29 cellular contexts compared by ENCODE assay signal in the genomic region with DNA sequence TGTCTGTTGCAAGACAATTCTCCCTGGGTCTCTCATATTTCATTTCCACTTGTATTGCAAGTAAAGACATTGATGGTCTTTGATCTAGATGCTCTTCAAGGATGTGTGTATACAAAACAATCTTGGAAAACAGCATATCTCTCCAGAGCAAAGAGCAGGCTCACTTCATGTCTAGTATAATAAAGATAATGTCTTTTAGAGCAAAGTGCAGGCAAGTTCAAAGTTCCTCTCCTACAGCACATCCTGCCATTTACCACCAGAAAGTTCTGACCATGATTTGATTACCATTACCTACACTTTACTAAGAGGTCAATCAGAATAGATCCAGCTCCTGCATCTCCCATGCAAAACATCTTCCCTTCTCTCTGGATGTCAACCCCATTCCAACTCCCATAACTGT.
"Had no signal": no experiment of that assay in that cellular context is flagged by ENCODE, and none has a peak within 500 bp of the region (broad histone marks: within the 10 kb centered on the region; RNA-seq: fewer than 3 reads in every experiment).

No MANE protein-coding gene starts in this region.

- ATAC-seq: stimulated activated memory B cell treated with anti-CD40 and anti-IgM and Interleukin-4, amounts not matched to agents 10 μg/mL and 1 μg/mL and 100 μg/mL, for 72 hours; stimulated activated naive B cell treated with anti-CD40 and anti-IgM and Interleukin-4, amounts not matched to agents 10 μg/mL and 1 μg/mL and 100 μg/mL, for 72 hours; stimulated activated naive CD8-positive, alpha-beta T cell treated with anti-CD3 and anti-CD28 coated beads, Interleukin-15, amount 100 ng/mL, for 72 hours; stimulated activated naive CD8-positive, alpha-beta T cell treated with anti-CD3 and anti-CD28 coated beads, Interleukin-15, Interleukin-2, amounts not matched to agents 100 U/mL and 50 U/mL, for 24 hours; upper lobe of right lung had no signal

- H3K27me3 ChIP-seq: stomach, suprapubic skin, testis, thyroid gland, tibial artery, tibial nerve, transverse colon, upper lobe of left lung, upper lobe of right lung, uterus, vagina had no signal

- H3K4me3 Mint-ChIP-seq: stimulated activated effector memory CD8-positive, alpha-beta T cell treated with anti-CD3 and anti-CD28 coated beads, Interleukin-12 subunit alpha, Interleukin-12 subunit beta, amount 100 ng/mL, for 72 hours; stimulated activated memory B cell treated with anti-CD40 and anti-IgM and Interleukin-4, amounts not matched to agents 10 μg/mL and 1 μg/mL and 100 μg/mL, for 72 hours; stimulated activated naive B cell treated with anti-CD40 and anti-IgM and Interleukin-4, amounts not matched to agents 10 μg/mL and 1 μg/mL and 100 μg/mL, for 72 hours; stimulated activated naive CD8-positive, alpha-beta T cell treated with anti-CD3 and anti-CD28 coated beads, Interleukin-15, amount 100 ng/mL, for 72 hours; stimulated activated naive CD8-positive, alpha-beta T cell treated with anti-CD3 and anti-CD28 coated beads, Interleukin-15, Interleukin-2, amounts not matched to agents 100 ng/mL and 50 ng/mL, for 24 hours; type B pancreatic cell had no signal

- H3K9me3 ChIP-seq: stomach, suprapubic skin, testis, thoracic aorta, thyroid gland, tibial artery, tibial nerve, transverse colon, upper lobe of left lung, upper lobe of right lung, uterus, vagina had no signal

- H3K4me1 ChIP-seq: stomach, suprapubic skin, testis, thyroid gland, tibial artery, tibial nerve, upper lobe of left lung, upper lobe of right lung, uterus, vagina had no signal

- DNase-seq: stimulated activated CD4-positive, alpha-beta T cell treated with anti-CD3 and anti-CD28 coated beads, Interleukin-2, amount 100 ng/mL, for 48 hours; stimulated activated CD4-positive, alpha-beta T cell treated with anti-CD3 and anti-CD28 coated beads, Interleukin-4, amount 100 ng/mL, for 1 hour; stimulated activated CD4-positive, alpha-beta T cell treated with anti-CD3 and anti-CD28 coated beads, Interleukin-4, amount 100 ng/mL, for 24 hours; stimulated activated CD4-positive, alpha-beta T cell treated with anti-CD3 and anti-CD28 coated beads, Interleukin-4, amount 100 ng/mL, for 4 hours; stimulated activated CD8-positive, alpha-beta memory T cell treated with anti-CD3 and anti-CD28 coated beads, Interleukin-4, amount 100 ng/mL, for 48 hours; stimulated activated naive B cell treated with anti-CD40 and anti-IgM and Interleukin-4, amounts not matched to agents 10 μg/mL and 1 μg/mL and 100 μg/mL, for 72 hours; stimulated activated naive CD4-positive, alpha-beta T cell; stimulated activated naive CD4-positive, alpha-beta T cell treated with Interleukin-2 at 50 U/mL for 16 hours; stimulated activated naive CD8-positive, alpha-beta T cell treated with anti-CD3 and anti-CD28 coated beads, Interleukin-15, amount 100 ng/mL, for 72 hours; stimulated activated naive CD8-positive, alpha-beta T cell treated with anti-CD3 and anti-CD28 coated beads, Interleukin-15, Interleukin-2, amounts not matched to agents 100 U/mL and 50 U/mL, for 24 hours; stomach; substantia nigra; testis; thyroid gland; tibial artery; transverse colon; trophoblast cell; upper lobe of left lung; upper lobe of right lung; uterus had no signal

- H3K4me1 Mint-ChIP-seq: stimulated activated effector memory CD8-positive, alpha-beta T cell treated with anti-CD3 and anti-CD28 coated beads, Interleukin-12 subunit alpha, Interleukin-12 subunit beta, amount 100 ng/mL, for 72 hours; stimulated activated memory B cell treated with anti-CD40 and anti-IgM and Interleukin-4, amounts not matched to agents 10 μg/mL and 1 μg/mL and 100 μg/mL, for 72 hours; stimulated activated naive B cell treated with anti-CD40 and anti-IgM and Interleukin-4, amounts not matched to agents 10 μg/mL and 1 μg/mL and 100 μg/mL, for 72 hours; stimulated activated naive CD8-positive, alpha-beta T cell treated with anti-CD3 and anti-CD28 coated beads, Interleukin-15, amount 100 ng/mL, for 72 hours had no signal

- H3K36me3 Mint-ChIP-seq: stimulated activated effector memory CD8-positive, alpha-beta T cell treated with anti-CD3 and anti-CD28 coated beads, Interleukin-12 subunit alpha, Interleukin-12 subunit beta, amount 100 ng/mL, for 72 hours; stimulated activated memory B cell treated with anti-CD40 and anti-IgM and Interleukin-4, amounts not matched to agents 10 μg/mL and 1 μg/mL and 100 μg/mL, for 72 hours; stimulated activated naive B cell treated with anti-CD40 and anti-IgM and Interleukin-4, amounts not matched to agents 10 μg/mL and 1 μg/mL and 100 μg/mL, for 72 hours had no signal

- H3K27me3 Mint-ChIP-seq: stimulated activated memory B cell treated with anti-CD40 and anti-IgM and Interleukin-4, amounts not matched to agents 10 μg/mL and 1 μg/mL and 100 μg/mL, for 72 hours; stimulated activated naive B cell treated with anti-CD40 and anti-IgM and Interleukin-4, amounts not matched to agents 10 μg/mL and 1 μg/mL and 100 μg/mL, for 72 hours; stimulated activated naive CD8-positive, alpha-beta T cell treated with anti-CD3 and anti-CD28 coated beads, Interleukin-15, amount 100 ng/mL, for 72 hours; stimulated activated naive CD8-positive, alpha-beta T cell treated with anti-CD3 and anti-CD28 coated beads, Interleukin-15, Interleukin-2, amounts not matched to agents 100 ng/mL and 50 ng/mL, for 24 hours; type B pancreatic cell had no signal

- H3K4me3 ChIP-seq: stomach, suprapubic skin, testis, thoracic aorta, thyroid gland, tibial artery, tibial nerve, transverse colon, upper lobe of left lung, upper lobe of right lung, uterus, vagina had no signal

- H3K27ac Mint-ChIP-seq: stimulated activated effector memory CD8-positive, alpha-beta T cell treated with anti-CD3 and anti-CD28 coated beads, Interleukin-12 subunit alpha, Interleukin-12 subunit beta, amount 100 ng/mL, for 72 hours; stimulated activated memory B cell treated with anti-CD40 and anti-IgM and Interleukin-4, amounts not matched to agents 10 μg/mL and 1 μg/mL and 100 μg/mL, for 72 hours; stimulated activated naive B cell treated with anti-CD40 and anti-IgM and Interleukin-4, amounts not matched to agents 10 μg/mL and 1 μg/mL and 100 μg/mL, for 72 hours; stimulated activated naive CD8-positive, alpha-beta T cell treated with anti-CD3 and anti-CD28 coated beads, Interleukin-15, amount 100 ng/mL, for 72 hours; stimulated activated naive CD8-positive, alpha-beta T cell treated with anti-CD3 and anti-CD28 coated beads, Interleukin-15, Interleukin-2, amounts not matched to agents 100 ng/mL and 50 ng/mL, for 24 hours; type B pancreatic cell had no signal

- H3K36me3 ChIP-seq: stomach, suprapubic skin, thoracic aorta, thyroid gland, tibial artery, tibial nerve, transverse colon, upper lobe of left lung, upper lobe of right lung, uterus, vagina had no signal

- H3K9me3 Mint-ChIP-seq: stimulated activated effector memory CD8-positive, alpha-beta T cell treated with anti-CD3 and anti-CD28 coated beads, Interleukin-12 subunit alpha, Interleukin-12 subunit beta, amount 100 ng/mL, for 72 hours; stimulated activated memory B cell treated with anti-CD40 and anti-IgM and Interleukin-4, amounts not matched to agents 10 μg/mL and 1 μg/mL and 100 μg/mL, for 72 hours; stimulated activated naive B cell treated with anti-CD40 and anti-IgM and Interleukin-4, amounts not matched to agents 10 μg/mL and 1 μg/mL and 100 μg/mL, for 72 hours; stimulated activated naive CD8-positive, alpha-beta T cell treated with anti-CD3 and anti-CD28 coated beads, Interleukin-15, amount 100 ng/mL, for 72 hours; stimulated activated naive CD8-positive, alpha-beta T cell treated with anti-CD3 and anti-CD28 coated beads, Interleukin-15, Interleukin-2, amounts not matched to agents 100 ng/mL and 50 ng/mL, for 24 hours; type B pancreatic cell had no signal

- FAIRE-seq: urothelium cell line had no signal

- H3K27ac ChIP-seq: stomach, suprapubic skin, testis, thoracic aorta, thyroid gland, tibial artery, tibial nerve, transverse colon, upper lobe of left lung, upper lobe of right lung, uterus, vagina had no signal
